17 cellular contexts compared by ENCODE assay signal in the genomic region with DNA sequence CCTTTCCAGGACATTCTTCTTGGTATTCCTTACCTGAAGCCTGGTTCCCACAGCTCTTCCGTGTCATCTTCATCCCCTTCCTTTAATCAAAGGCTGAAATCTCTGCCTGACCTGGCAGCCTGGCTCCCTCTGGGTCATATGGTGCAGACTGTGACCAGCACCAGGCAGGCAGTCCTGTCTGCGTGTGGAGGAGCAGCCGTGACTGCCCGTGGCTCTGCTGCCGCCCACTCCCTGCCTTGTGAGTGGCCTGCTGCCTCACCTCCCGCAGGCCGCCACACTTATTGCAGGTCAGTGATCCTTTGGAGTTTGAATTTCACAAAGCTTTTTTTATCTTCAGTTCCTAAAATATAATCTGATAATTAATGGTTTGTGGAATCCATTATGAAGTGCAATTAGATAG. TPM values are rescaled to one million over a fixed set of nuclear protein-coding genes. Genes with fewer than 3 reads are reported as not detected.
"Had no signal": no experiment of that assay in that cellular context is flagged by ENCODE, and none has a peak within 500 bp of the region (broad histone marks: within the 10 kb centered on the region; RNA-seq: fewer than 3 reads in every experiment).

No MANE protein-coding gene starts in this region.

- H2AFZ ChIP-seq: neural progenitor cell had no signal

- H3K4me3 ChIP-seq: esophagus muscularis mucosa, left lung, neural progenitor cell, ovary, thoracic aorta had no signal

- H3K4me2 ChIP-seq: neural progenitor cell had no signal

- H3K4me1 ChIP-seq: neural progenitor cell had no signal

- H3K27ac Mint-ChIP-seq: activated CD4-positive, alpha-beta T cell treated with anti-CD3 and anti-CD28 coated beads, Interleukin-2, amount 10 ng/mL, durations not matched to agents 24 days and 14 days; activated naive CD4-positive, alpha-beta T cell treated with anti-CD3 and anti-CD28 coated beads, Interleukin-2, amount 10 ng/mL, durations not matched to agents 7 days and 5 days; neural progenitor cell had no signal

- H3K27me3 ChIP-seq: esophagus muscularis mucosa, left lung, neural progenitor cell, ovary had no signal

- H3K27me3 Mint-ChIP-seq: activated CD4-positive, alpha-beta T cell treated with anti-CD3 and anti-CD28 coated beads, Interleukin-2, amount 10 ng/mL, durations not matched to agents 24 days and 14 days; activated naive CD4-positive, alpha-beta T cell treated with anti-CD3 and anti-CD28 coated beads, Interleukin-2, amount 10 ng/mL, durations not matched to agents 7 days and 5 days; central memory CD8-positive, alpha-beta T cell; stimulated activated naive CD8-positive, alpha-beta T cell treated with anti-CD3 and anti-CD28 coated beads, Interleukin-15, amount 100 ng/mL, for 72 hours had no signal

- H3K9ac ChIP-seq: neural progenitor cell had no signal

- DNase-seq: activated CD4-positive, alpha-beta T cell treated with anti-CD3 and anti-CD28 coated beads, Interleukin-2, amount 10 ng/mL, durations not matched to agents 24 days and 14 days; activated naive CD4-positive, alpha-beta T cell treated with anti-CD3 and anti-CD28 coated beads, Interleukin-2, amount 10 ng/mL, durations not matched to agents 7 days and 5 days; glutamatergic neuron; left lung; ovary; stimulated activated CD4-positive, alpha-beta T cell treated with anti-CD3 and anti-CD28 coated beads, Interleukin-4, amount 100 ng/mL, for 1 hour; stimulated activated naive CD8-positive, alpha-beta T cell treated with anti-CD3 and anti-CD28 coated beads, Interleukin-15, amount 100 ng/mL, for 72 hours; T-helper 1 cell had no signal

- H3K27ac ChIP-seq: esophagus muscularis mucosa, left lung, neural progenitor cell, ovary had no signal

- H3K36me3 ChIP-seq: neural progenitor cell had no signal

- ATAC-seq: left lung; stimulated activated naive CD8-positive, alpha-beta T cell treated with anti-CD3 and anti-CD28 coated beads, Interleukin-15, amount 100 ng/mL, for 72 hours had no signal

- H3K9me3 ChIP-seq: esophagus muscularis mucosa, left lung, ovary, thoracic aorta had no signal

- H3K4me3 Mint-ChIP-seq: activated CD4-positive, alpha-beta T cell treated with anti-CD3 and anti-CD28 coated beads, Interleukin-2, amount 10 ng/mL, durations not matched to agents 24 days and 14 days; activated naive CD4-positive, alpha-beta T cell treated with anti-CD3 and anti-CD28 coated beads, Interleukin-2, amount 10 ng/mL, durations not matched to agents 7 days and 5 days; central memory CD8-positive, alpha-beta T cell; neural progenitor cell; stimulated activated naive CD8-positive, alpha-beta T cell treated with anti-CD3 and anti-CD28 coated beads, Interleukin-15, amount 100 ng/mL, for 72 hours had no signal

- FAIRE-seq: endometrium had no signal

- H3K4me1 Mint-ChIP-seq: activated CD4-positive, alpha-beta T cell treated with anti-CD3 and anti-CD28 coated beads, Interleukin-2, amount 10 ng/mL, durations not matched to agents 24 days and 14 days; activated naive CD4-positive, alpha-beta T cell treated with anti-CD3 and anti-CD28 coated beads, Interleukin-2, amount 10 ng/mL, durations not matched to agents 7 days and 5 days; central memory CD8-positive, alpha-beta T cell; stimulated activated naive CD8-positive, alpha-beta T cell treated with anti-CD3 and anti-CD28 coated beads, Interleukin-15, amount 100 ng/mL, for 72 hours had no signal

- H3K9me3 Mint-ChIP-seq: activated CD4-positive, alpha-beta T cell treated with anti-CD3 and anti-CD28 coated beads, Interleukin-2, amount 10 ng/mL, durations not matched to agents 24 days and 14 days; activated naive CD4-positive, alpha-beta T cell treated with anti-CD3 and anti-CD28 coated beads, Interleukin-2, amount 10 ng/mL, durations not matched to agents 7 days and 5 days; central memory CD8-positive, alpha-beta T cell; neural progenitor cell; stimulated activated naive CD8-positive, alpha-beta T cell treated with anti-CD3 and anti-CD28 coated beads, Interleukin-15, amount 100 ng/mL, for 72 hours had no signal

RNA-seq across cellular contexts. Expression of a gene that starts 36.2 kb away (rescaled TPM):
- total RNA-seq: activated CD4-positive, alpha-beta T cell treated with anti-CD3 and anti-CD28 coated beads, Interleukin-2, amount 10 ng/mL, durations not matched to agents 24 days and 14 days; dermis microvascular lymphatic vessel endothelial cell; esophagus muscularis mucosa; fibroblast of villous mesenchyme; left lung; ovary; renal cortical epithelial cell; thoracic aorta; ureter had no signal
